17 cellular contexts compared by ENCODE assay signal in the genomic region with DNA sequence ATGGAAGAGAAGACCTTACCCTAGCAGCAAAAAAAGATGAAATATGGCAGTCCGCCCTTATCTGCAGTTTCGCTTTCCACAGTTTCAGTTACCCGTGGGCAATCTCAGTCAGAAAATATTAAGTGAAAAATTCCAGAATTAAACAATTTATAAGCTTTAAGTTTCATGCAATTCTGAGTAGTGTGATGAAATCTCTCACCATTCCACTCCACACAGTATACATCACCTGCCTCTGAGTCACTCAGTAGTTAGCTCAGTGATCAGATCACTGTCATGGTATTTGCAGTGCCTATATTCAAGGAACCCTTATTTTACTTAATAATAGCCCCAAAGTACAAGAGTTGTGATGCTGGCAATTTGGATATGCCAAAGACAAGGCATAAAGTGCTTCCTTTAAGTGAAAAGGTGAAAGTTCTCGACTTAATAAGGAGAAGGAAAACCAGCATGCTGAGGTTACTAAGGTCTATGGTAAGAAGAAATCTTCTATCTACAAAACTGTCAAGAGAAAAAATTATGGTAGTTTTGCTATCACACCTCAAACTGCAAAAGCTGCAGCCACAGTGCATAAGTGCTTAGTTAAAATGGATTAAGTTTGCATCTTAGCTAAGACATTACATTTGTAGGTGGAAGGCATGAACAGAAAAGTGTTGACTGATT. TPM values are rescaled to one million over a fixed set of nuclear protein-coding genes. Genes with fewer than 3 reads are reported as not detected.
DNase-seq lines count a peak whose midpoint lies in the region; ATAC-seq and TF ChIP-seq lines count a peak whose summit lies in the region.
"Had no signal": no experiment of that assay in that cellular context is flagged by ENCODE, and none has a peak within 500 bp of the region (broad histone marks: within the 10 kb centered on the region; RNA-seq: fewer than 3 reads in every experiment).

No MANE protein-coding gene starts in this region.

- no peak overlapping the region for H3K27ac ChIP-seq in ovary
- H3K27ac ChIP-seq: SJSA1 had no signal

- H3K27me3 ChIP-seq in ovary, result no peaks in the 10 kb centered on the region
- H3K27me3 ChIP-seq: SJSA1 had no signal

- TF ChIP-seq CTCF in ovary (IDR thresholded peaks at IDR 0.05), result no peak
- TF ChIP-seq CTCF in activated CD8-positive, alpha-beta T cell treated with anti-CD3 and anti-CD28 coated beads for 36 hours (IDR thresholded peaks at IDR 0.05), result no peak

- intact Hi-C loops in ovary (cut with DNase I), result no loop called here
- intact Hi-C loops in activated CD8-positive, alpha-beta T cell treated with anti-CD3 and anti-CD28 coated beads for 36 hours (cut with micrococcal nuclease), result no loop called here

- H3K9me3 ChIP-seq in ovary, result no peaks in the 10 kb centered on the region
- H3K9me3 ChIP-seq: SJSA1 had no signal

- 87 to 96% (median 91%) methylated on average over 4 of the region's 4 CpGs for WGBS in ovary, 3 donors

- POLR2A ChIA-PET in activated CD8-positive, alpha-beta T cell treated with anti-CD3 and anti-CD28 coated beads for 36 hours (lab: Charles Lee), result no interaction called here

- H3K36me3 Mint-ChIP-seq in activated CD8-positive, alpha-beta T cell treated with anti-CD3 and anti-CD28 coated beads for 36 hours (ENCODE audit: low read depth), result peaks cover 35% of the 10 kb centered on the region

- H3K36me3 ChIP-seq in ovary, result no peaks in the 10 kb centered on the region

- H3K27ac Mint-ChIP-seq in activated CD8-positive, alpha-beta T cell treated with anti-CD3 and anti-CD28 coated beads for 36 hours, result no peak overlapping the region
- H3K27ac Mint-ChIP-seq: activated B cell treated with CpG ODN at 0.5 μM for 24 hours, natural killer cell had no signal

- no peak overlapping the region for H3K4me3 Mint-ChIP-seq in activated CD8-positive, alpha-beta T cell treated with anti-CD3 and anti-CD28 coated beads for 36 hours
- H3K4me3 Mint-ChIP-seq: activated B cell treated with CpG ODN at 0.5 μM for 24 hours, natural killer cell had no signal

- CTCF ChIA-PET in activated CD8-positive, alpha-beta T cell treated with anti-CD3 and anti-CD28 coated beads for 36 hours (lab: Charles Lee), result interaction anchor here (0.8 to 1.6 kb wide), 2 partner anchors 8 to 10 kb away, joined by 3 to 6 read pairs; no protein-coding TSS in a partner anchor

- H3K4me1 Mint-ChIP-seq in activated CD8-positive, alpha-beta T cell treated with anti-CD3 and anti-CD28 coated beads for 36 hours (ENCODE audit: low read depth), result no peaks in the 10 kb centered on the region
- H3K4me1 Mint-ChIP-seq: activated B cell treated with CpG ODN at 0.5 μM for 24 hours had no signal

- DNase-seq in ELR (ENCODE audit: low read depth) (peak; percentile 73), RPMI7951 (ENCODE audit: low read depth) (peak; percentile 5), fibroblast of gingiva (ENCODE audit: low read depth) (peak; percentile 40), renal cortical epithelial cell (ENCODE audit: low read depth) (peak; percentile 73), ovary (no peak), NCI-H2081 (lab: John Stamatoyannopoulos, UW) (no peak)
- no peak for DNase-seq in activated CD8-positive, alpha-beta T cell treated with anti-CD3 and anti-CD28 coated beads for 36 hours
- no peak for DNase-seq in activated naive CD4-positive, alpha-beta T cell treated with anti-CD3 and anti-CD28 coated beads, Interleukin-2, amount 50 U/mL, for 16 hours
- DNase-seq: activated B cell treated with CpG ODN at 0.5 μM for 24 hours; activated CD8-positive, alpha-beta memory T cell treated with anti-CD3 and anti-CD28 coated beads, Interleukin-2, amount 50 U/mL, for 48 hours; cortex of kidney; left ventricle myocardium superior; natural killer cell; NCI-H1417; NCI-H526; substantia nigra had no signal

- H3K4me3 ChIP-seq in ovary, result no peak overlapping the region
- H3K4me3 ChIP-seq: SJSA1 had no signal

- TF ChIP-seq EP300 in ovary (IDR thresholded peaks at IDR 0.05), result no peak

- no peaks in the 10 kb centered on the region for H3K27me3 Mint-ChIP-seq in activated CD8-positive, alpha-beta T cell treated with anti-CD3 and anti-CD28 coated beads for 36 hours
- H3K27me3 Mint-ChIP-seq: activated B cell treated with CpG ODN at 0.5 μM for 24 hours had no signal

- no peak for ATAC-seq in activated CD8-positive, alpha-beta T cell treated with anti-CD3 and anti-CD28 coated beads for 36 hours
- ATAC-seq: left ventricle myocardium superior, natural killer cell had no signal

- H3K4me1 ChIP-seq in ovary (ENCODE audit: insufficient read depth), result no peaks in the 10 kb centered on the region
- H3K4me1 ChIP-seq: SJSA1 had no signal

- H3K9me3 Mint-ChIP-seq in activated CD8-positive, alpha-beta T cell treated with anti-CD3 and anti-CD28 coated beads for 36 hours, result peaks cover 5% of the 10 kb centered on the region
- H3K9me3 Mint-ChIP-seq: natural killer cell had no signal

- TF ChIP-seq POLR2A in ovary (IDR thresholded peaks at IDR 0.05), result no peak

RNA-seq across cellular contexts. Expression of gene HSPBAP1, which starts 48.1 kb away (rescaled TPM):
- total RNA-seq in RPMI7951 (2014; rRNA removed; shearing (Covaris generic)), result 6.2 and 6.7 TPM in 2 replicates
- total RNA-seq in renal cortical epithelial cell, result 2.4 and 5.8 TPM in 2 replicates
- total RNA-seq in ovary, result 10 to 100 TPM in 3 of 7 donors, 1 to 10 TPM in 4; 5.8 to 12.8 (median 9.5) TPM
- polyA plus RNA-seq in ovary, result 1 to 10 TPM; 5.3 to 9.3 TPM
- 1 to 10 TPM; 4.0 to 4.2 TPM for total RNA-seq in activated CD8-positive, alpha-beta T cell treated with anti-CD3 and anti-CD28 coated beads for 36 hours

RNA-seq across cellular contexts. Expression of gene SLC49A4, which starts 49.4 kb away (rescaled TPM):
- 10.6 and 12.1 TPM in 2 replicates for total RNA-seq in RPMI7951 (2014; rRNA removed; shearing (Covaris generic))
- total RNA-seq in renal cortical epithelial cell (13.7 and 26.3 TPM in 2 replicates), ovary (10 to 100 TPM in 3 of 7 donors, 1 to 10 TPM in 4; 7.0 to 17.8 (median 8.3) TPM)
- 10 to 100 TPM in 1 of 2 donors, 1 to 10 TPM in 1; 3.7 to 13.4 TPM for polyA plus RNA-seq in ovary
- total RNA-seq in activated CD8-positive, alpha-beta T cell treated with anti-CD3 and anti-CD28 coated beads for 36 hours, result 1 to 10 TPM; 1.6 to 1.9 TPM

Comparison
In these comparisons a context has a peak if more than half of its experiments do, and no peak if none do; other contexts are left out.
1. DNase-seq: peak in ELR (single experiment), RPMI7951 (single experiment), fibroblast of gingiva (single experiment) and renal cortical epithelial cell (single experiment); none in ovary (0 of 5), activated CD8-positive, alpha-beta T cell treated with anti-CD3 and anti-CD28 coated beads for 36 hours (single experiment), NCI-H2081 (0 of 2) and activated naive CD4-positive, alpha-beta T cell treated with anti-CD3 and anti-CD28 coated beads, Interleukin-2, amount 50 U/mL, for 16 hours (single experiment).